ENCODE assay signal across 21 cellular contexts in genomic region chr10:15567952-15568351, GRCh38.
"Had no signal": no experiment of that assay in that cellular context is flagged by ENCODE, and none has a peak within 500 bp of the region (broad histone marks: within the 10 kb centered on the region; RNA-seq: fewer than 3 reads in every experiment).

No MANE protein-coding gene starts in this region.

- DNase-seq: NCI-H1092, NCI-H1105 treated with DMSO at 0.1 percent for 48 hours, NCI-H1417 treated with DMSO at 0.1 percent for 48 hours, NCI-H146, NCI-H1694 treated with DMSO at 0.1 percent for 48 hours, NCI-H1930, NCI-H2081, NCI-H2107, NCI-H2227 treated with DMSO at 0.1 percent for 48 hours, NCI-H446, NCI-H510A, NCI-H524 treated with DMSO at 0.1 percent for 48 hours, NCI-H69, NCI-H774, PC-3, SHP77, T-helper 1 cell had no signal

- ATAC-seq: HepG2, Panc1, PC-3, SK-N-SH treated with all-trans-retinoic acid at 6 μM for 48 hours had no signal

- H3K27ac ChIP-seq: RWPE1 had no signal
